Comparison of ENCODE assay signal across 19 cellular contexts in genomic region chr9:82982271-82982880, GRCh38.
"Had no signal": no experiment of that assay in that cellular context is flagged by ENCODE, and none has a peak within 500 bp of the region (broad histone marks: within the 10 kb centered on the region; RNA-seq: fewer than 3 reads in every experiment).

No MANE protein-coding gene starts in this region.

- H3K27ac ChIP-seq: parathyroid adenoma, testis had no signal

- H3K4me1 ChIP-seq: parathyroid adenoma, testis had no signal

- DNase-seq: activated CD4-positive, alpha-beta T cell treated with anti-CD3 and anti-CD28 coated beads, Interleukin-2, amount 10 ng/mL, durations not matched to agents 7 days and 5 days; activated CD8-positive, alpha-beta T cell treated with anti-CD3 and anti-CD28 coated beads, Interleukin-2, amount 10 ng/mL, durations not matched to agents 7 days and 5 days; activated naive CD4-positive, alpha-beta T cell treated with Interleukin-2 at 50 U/mL for 16 hours; activated T-cell treated with anti-CD3 and anti-CD28 coated beads, Interleukin-2, amount 50 U/mL, for 24 hours; aorta; cerebellar nuclear complex; cortex of kidney; left cardiac atrium; mesendoderm; natural killer cell; stimulated activated CD4-positive, alpha-beta T cell treated with anti-CD3 and anti-CD28 coated beads, Interleukin-4, amount 100 ng/mL, for 24 hours; T-helper 1 cell; T1000; testis had no signal

- ATAC-seq: activated CD4-positive, CD25-positive, alpha-beta regulatory T cell treated with anti-CD3 and anti-CD28 coated beads, Interleukin-2, amount 50 U/mL, for 24 hours; activated CD8-positive, alpha-beta T cell treated with anti-CD3 and anti-CD28 coated beads, Interleukin-2, amount 10 ng/mL, durations not matched to agents 7 days and 5 days; left cardiac atrium; natural killer cell; sciatic nerve; stimulated activated effector memory CD8-positive, alpha-beta T cell treated with anti-CD3 and anti-CD28 coated beads, Interleukin-12 subunit alpha, Interleukin-12 subunit beta, amount 100 ng/mL, for 72 hours had no signal

- H3K4me3 ChIP-seq: testis had no signal

- H3K9me3 ChIP-seq: testis had no signal

- H3K27me3 ChIP-seq: testis had no signal

- H3K9me3 Mint-ChIP-seq: activated CD4-positive, alpha-beta T cell treated with anti-CD3 and anti-CD28 coated beads, Interleukin-2, amount 10 ng/mL, durations not matched to agents 7 days and 5 days; activated T-cell treated with anti-CD3 and anti-CD28 coated beads, Interleukin-2, amount 50 U/mL, for 24 hours; activated T-helper 2 cell treated with anti-CD3 and anti-CD28 coated beads, Interferon-gamma antibody, Interleukin-2, Interleukin-4, amounts not matched to agents 10 μg/mL and 5 μg/mL and 100 μg/mL, durations not matched to agents 14 hours and 24 hours and 36 hours had no signal

- H3K27ac Mint-ChIP-seq: activated CD4-positive, alpha-beta T cell treated with anti-CD3 and anti-CD28 coated beads, Interleukin-2, amount 10 ng/mL, durations not matched to agents 7 days and 5 days; activated CD8-positive, alpha-beta T cell treated with anti-CD3 and anti-CD28 coated beads, Interleukin-2, amount 10 ng/mL, durations not matched to agents 7 days and 5 days; activated T-cell treated with anti-CD3 and anti-CD28 coated beads, Interleukin-2, amount 50 U/mL, for 24 hours; activated T-helper 2 cell treated with anti-CD3 and anti-CD28 coated beads, Interferon-gamma antibody, Interleukin-2, Interleukin-4, amounts not matched to agents 10 μg/mL and 5 μg/mL and 100 μg/mL, durations not matched to agents 14 hours and 24 hours and 36 hours; natural killer cell; stimulated activated effector memory CD8-positive, alpha-beta T cell treated with anti-CD3 and anti-CD28 coated beads, Interleukin-12 subunit alpha, Interleukin-12 subunit beta, amount 100 ng/mL, for 72 hours had no signal

- H3K4me1 Mint-ChIP-seq: activated CD4-positive, alpha-beta T cell treated with anti-CD3 and anti-CD28 coated beads, Interleukin-2, amount 10 ng/mL, durations not matched to agents 7 days and 5 days; natural killer cell; stimulated activated effector memory CD8-positive, alpha-beta T cell treated with anti-CD3 and anti-CD28 coated beads, Interleukin-12 subunit alpha, Interleukin-12 subunit beta, amount 100 ng/mL, for 72 hours had no signal

- H3K36me3 Mint-ChIP-seq: natural killer cell; stimulated activated effector memory CD8-positive, alpha-beta T cell treated with anti-CD3 and anti-CD28 coated beads, Interleukin-12 subunit alpha, Interleukin-12 subunit beta, amount 100 ng/mL, for 72 hours had no signal

- H3K27me3 Mint-ChIP-seq: activated CD4-positive, alpha-beta T cell treated with anti-CD3 and anti-CD28 coated beads, Interleukin-2, amount 10 ng/mL, durations not matched to agents 7 days and 5 days; activated T-cell treated with anti-CD3 and anti-CD28 coated beads, Interleukin-2, amount 50 U/mL, for 24 hours had no signal

- H3K4me3 Mint-ChIP-seq: activated CD4-positive, alpha-beta T cell treated with anti-CD3 and anti-CD28 coated beads, Interleukin-2, amount 10 ng/mL, durations not matched to agents 7 days and 5 days; activated CD8-positive, alpha-beta T cell treated with anti-CD3 and anti-CD28 coated beads, Interleukin-2, amount 10 ng/mL, durations not matched to agents 7 days and 5 days; activated T-cell treated with anti-CD3 and anti-CD28 coated beads, Interleukin-2, amount 50 U/mL, for 24 hours; natural killer cell; stimulated activated effector memory CD8-positive, alpha-beta T cell treated with anti-CD3 and anti-CD28 coated beads, Interleukin-12 subunit alpha, Interleukin-12 subunit beta, amount 100 ng/mL, for 72 hours had no signal
